Comparison of ENCODE assay signal across 8 cellular contexts in genomic region chr14:30621954-30622830, GRCh38. TPM values are rescaled to one million over a fixed set of nuclear protein-coding genes. Genes with fewer than 3 reads are reported as not detected.
DNase-seq lines count a peak whose midpoint lies in the region; ATAC-seq and TF ChIP-seq lines count a peak whose summit lies in the region.

TSS of gene SCFD1 (plus strand) at chr14:30622319. CDS start at chr14:30622339, 20 bp downstream.

- TF ChIP-seq POLR2A in adrenal gland (IDR thresholded peaks at IDR 0.05) (peak; percentile 92 to 97), heart left ventricle (IDR thresholded peaks at IDR 0.05) (peak; percentile 49 to 94), upper lobe of left lung (IDR thresholded peaks at IDR 0.05) (peak; percentile 69 to 98 (median 91))

- POLR2A ChIA-PET in T-cell (lab: Charles Lee), result no interaction called here

- H3K4me1 ChIP-seq in adrenal gland (replicated peaks in 1 of 2) (peaks cover 15 to 38% of the 10 kb centered on the region in 2 donors), heart left ventricle (peaks cover 0 to 50% (median 21%) of the 10 kb centered on the region in 12 donors), upper lobe of left lung (peaks cover 18 to 40% (median 28%) of the 10 kb centered on the region in 4 donors)

- peak within 1 kb of the TSS; percentile 40 to 96 (median 83) for H3K27ac ChIP-seq in adrenal gland
- H3K27ac ChIP-seq in heart left ventricle, result peak within 1 kb of the TSS; percentile 35 to 92 (median 86)
- H3K27ac ChIP-seq in upper lobe of left lung, result peak within 1 kb of the TSS; percentile 87 to 93 (median 90)

- H3K4me3 Mint-ChIP-seq in T-cell, result peak within 1 kb of the TSS; percentile 89 to 97 (median 93)

- peak in 2 of 4 donors; percentile 55 to 76 for TF ChIP-seq EP300 in upper lobe of left lung (IDR thresholded peaks at IDR 0.05)

- H3K4me1 Mint-ChIP-seq in T-cell, result peaks cover 28 to 45% (median 44%) of the 10 kb centered on the region in 3 donors

- CTCF ChIA-PET in T-cell (lab: Charles Lee), result interaction anchor here (0.6 to 1.5 kb wide), 6 partner anchors 9 to 798 kb away, joined by 3 to 5 read pairs (median 3); no protein-coding TSS in a partner anchor

- no peaks in the 10 kb centered on the region for H3K9me3 Mint-ChIP-seq in T-cell

- no peaks in the 10 kb centered on the region for H3K9me3 ChIP-seq in adrenal gland (replicated peaks in 1 of 3)
- no peaks in the 10 kb centered on the region for H3K9me3 ChIP-seq in heart left ventricle
- no peaks in the 10 kb centered on the region for H3K9me3 ChIP-seq in upper lobe of left lung

- H3K36me3 ChIP-seq in adrenal gland (replicated peaks in 1 of 2) (no peaks in the 10 kb centered on the region), heart left ventricle (peaks cover 0 to 5% (median 0%) of the 10 kb centered on the region in 9 donors), upper lobe of left lung (no peaks in the 10 kb centered on the region)

- TF ChIP-seq CTCF in GM12875 (IDR thresholded peaks at IDR 0.05; ENCODE audit: borderline replicate concordance, insufficient read depth, low read depth, low read length) (no peak), adrenal gland (IDR thresholded peaks at IDR 0.05) (no peak), heart left ventricle (IDR thresholded peaks at IDR 0.05) (no peak), upper lobe of left lung (IDR thresholded peaks at IDR 0.05) (no peak)

- H3K27me3 ChIP-seq in adrenal gland (no peaks in the 10 kb centered on the region), heart left ventricle (no peaks in the 10 kb centered on the region), upper lobe of left lung (no peaks in the 10 kb centered on the region)

- H3K4me3 ChIP-seq in GM12875 (ENCODE audit: low read depth, low read length) (peak within 1 kb of the TSS; percentile 51), adrenal gland (peak within 1 kb of the TSS; percentile 7 to 76 (median 70)), heart left ventricle (peak within 1 kb of the TSS; percentile 64 to 88 (median 78)), upper lobe of left lung (peak within 1 kb of the TSS; percentile 38 to 86 (median 67))

- peak; percentile 96 for ATAC-seq in HG02798 (IDR thresholded peaks at IDR 0.05; ENCODE audit: poor library complexity, unreplicated experiment)
- peak; percentile 98 to 99 (median 99) for ATAC-seq in T-cell (replicated peaks in 1 of 4)
- ATAC-seq in heart left ventricle, result peak; percentile 100
- ATAC-seq in upper lobe of left lung (ENCODE audit: low FRiP score in 2 of 2), result peak; percentile 99 to 100

- peak within 1 kb of the TSS; percentile 95 to 96 for H3K27ac Mint-ChIP-seq in T-cell

- no peaks in the 10 kb centered on the region for H3K27me3 Mint-ChIP-seq in T-cell

- 0 to 1% (median 0%) methylated on average over 19 to 35 of the region's 35 CpGs for WGBS in adrenal gland, 4 donors
- WGBS in heart left ventricle, 4 donors, result 0 to 1% (median 1%) methylated on average over 18 to 35 of the region's 35 CpGs
- WGBS in upper lobe of left lung, 2 donors, result 1% methylated on average over 13 to 30 of the region's 35 CpGs

- DNase-seq in NCI-H1436 treated with DMSO at 0.1 percent for 48 hours (lab: John Stamatoyannopoulos, UW), result peak; percentile 69
- peak; percentile 81 to 95 (median 91) for DNase-seq in T-cell
- DNase-seq in adrenal gland, result peak; percentile 91 to 96 (median 93)
- peak; percentile 93 to 97 (median 96) for DNase-seq in heart left ventricle
- peak; percentile 90 to 99 (median 95) for DNase-seq in posterior cingulate gyrus
- peak; percentile 96 to 97 for DNase-seq in upper lobe of left lung

- intact Hi-C loops in adrenal gland (cut with DNase I) (no loop called here), heart left ventricle (cut with DNase I) (loop anchor here in 1 of 10 donors (5.0 kb wide), 1 partner anchor 65 kb away; the partner anchor contains the start of gene G2E3), posterior cingulate gyrus (cut with DNase I) (no loop called here)

- H3K36me3 Mint-ChIP-seq in T-cell, result peaks cover 13% of the 10 kb centered on the region

RNA-seq across cellular contexts. Expression of gene SCFD1, which starts in this region (rescaled TPM):
- total RNA-seq in T-cell (100 to 1,000 TPM in 1 of 5 donors, 10 to 100 TPM in 4; 49.8 to 105 (median 57.3) TPM), adrenal gland (10 to 100 TPM; 22.9 to 85.1 (median 63.4) TPM), heart left ventricle (10 to 100 TPM; 23.5 to 56.2 (median 41.4) TPM), upper lobe of left lung (100 to 1,000 TPM in 2 of 6 donors, 10 to 100 TPM in 4; 26.1 to 132 (median 66.2) TPM)
- polyA plus RNA-seq in adrenal gland (100 to 1,000 TPM; 115 to 147 (median 144) TPM), heart left ventricle (10 to 100 TPM; 41.0 to 64.4 TPM)

Comparison
In these comparisons a context has a peak if more than half of its experiments do, and no peak if none do; other contexts are left out.
1. Peak in every context shown above with its lines: DNase-seq, ATAC-seq, H3K4me3 ChIP-seq and H3K27ac ChIP-seq.